In the genomic region with DNA sequence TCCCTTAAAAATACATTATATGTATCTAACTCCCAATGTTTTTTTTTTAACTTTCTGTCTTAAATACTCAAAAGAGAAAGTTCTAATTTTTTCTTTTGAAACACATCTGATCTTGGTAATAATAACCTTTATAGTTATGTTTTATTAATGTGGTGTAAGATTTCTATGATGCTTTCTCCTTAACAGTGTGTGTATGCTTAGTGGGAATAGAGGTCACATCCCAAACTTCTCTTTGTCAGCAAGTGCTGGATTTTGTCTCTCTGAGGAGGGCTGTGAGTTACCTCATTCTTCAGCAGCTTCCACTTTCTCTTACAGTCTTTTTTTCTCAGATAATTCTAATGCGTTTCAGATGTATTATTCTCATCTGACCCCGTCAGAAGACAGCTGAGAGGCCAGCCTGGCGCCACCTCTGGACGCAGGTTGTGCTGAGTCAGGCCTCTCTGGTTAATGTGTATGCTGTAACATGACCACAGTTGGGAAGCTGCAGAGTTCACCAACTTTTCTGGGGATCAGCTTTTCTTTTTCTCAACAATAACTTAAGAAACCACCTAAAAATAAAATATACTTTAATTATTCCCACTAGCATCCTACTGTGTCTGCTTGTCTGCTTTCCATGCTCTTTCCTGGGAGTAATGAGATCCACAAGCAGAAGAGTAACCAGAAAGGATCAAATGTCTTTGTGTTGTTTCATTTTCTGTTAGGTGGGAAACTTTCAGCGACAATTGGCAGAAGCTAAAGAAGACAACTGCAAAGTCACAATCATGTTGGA, we compare ENCODE assay signal across 8 cellular contexts.
DNase-seq lines count a peak whose midpoint lies in the region; ATAC-seq and TF ChIP-seq lines count a peak whose summit lies in the region.

No MANE protein-coding gene starts in this region.

- peak overlapping the region; percentile 46 for H3K4me2 ChIP-seq in osteoblast (ENCODE audit: insufficient read depth, low read length)

- no peaks in the 10 kb centered on the region for H3K9me3 Mint-ChIP-seq in chondrocyte (ENCODE audit: low read depth)
- no peaks in the 10 kb centered on the region for H3K9me3 Mint-ChIP-seq in naive thymus-derived CD8-positive, alpha-beta T cell

- no peaks in the 10 kb centered on the region for H3K36me3 ChIP-seq in osteoblast (ENCODE audit: insufficient read depth, low read length)

- no peaks in the 10 kb centered on the region for H3K27me3 Mint-ChIP-seq in chondrocyte (ENCODE audit: low read depth)
- peaks cover 0 to 8% (median 0%) of the 10 kb centered on the region in 5 donors for H3K27me3 Mint-ChIP-seq in naive thymus-derived CD8-positive, alpha-beta T cell

- peaks cover 2% of the 10 kb centered on the region for H3K4me1 ChIP-seq in osteoblast (ENCODE audit: insufficient read depth, low read length)

- peaks cover 12% of the 10 kb centered on the region for H3K4me1 Mint-ChIP-seq in chondrocyte (ENCODE audit: low read depth)
- H3K4me1 Mint-ChIP-seq in naive thymus-derived CD8-positive, alpha-beta T cell = no peaks in the 10 kb centered on the region

- H3K4me3 Mint-ChIP-seq in chondrocyte (ENCODE audit: unreplicated experiment) = peak overlapping the region; percentile 37
- H3K4me3 Mint-ChIP-seq in naive thymus-derived CD8-positive, alpha-beta T cell = no peak overlapping the region

- H3K27me3 ChIP-seq in osteoblast (ENCODE audit: insufficient read depth, low read length) = no peaks in the 10 kb centered on the region

- peak overlapping the region; percentile 16 for H2AFZ ChIP-seq in osteoblast (ENCODE audit: low read length)

- no peaks in the 10 kb centered on the region for H3K79me2 ChIP-seq in osteoblast (ENCODE audit: insufficient read depth, low read length)

- POLR2A ChIA-PET in naive thymus-derived CD8-positive, alpha-beta T cell (lab: Charles Lee) = no interaction called here

- H3K36me3 Mint-ChIP-seq in chondrocyte (ENCODE audit: low read depth) = peaks cover 2% of the 10 kb centered on the region
- H3K36me3 Mint-ChIP-seq in naive thymus-derived CD8-positive, alpha-beta T cell = peaks cover 0 to 3% (median 0%) of the 10 kb centered on the region in 3 donors

- peak overlapping the region; percentile 92 for H3K27ac Mint-ChIP-seq in chondrocyte (ENCODE audit: unreplicated experiment)
- no peak overlapping the region for H3K27ac Mint-ChIP-seq in naive thymus-derived CD8-positive, alpha-beta T cell

- peak; percentile 79 for ATAC-seq in GM18498 (IDR thresholded peaks at IDR 0.05; ENCODE audit: unreplicated experiment)
- peak; percentile 84 for ATAC-seq in HG03571 (IDR thresholded peaks at IDR 0.05; ENCODE audit: unreplicated experiment)
- ATAC-seq in HG02840 (IDR thresholded peaks at IDR 0.05; ENCODE audit: low FRiP score, unreplicated experiment) = no peak
- no peak for ATAC-seq in naive thymus-derived CD8-positive, alpha-beta T cell

- H3K9me3 ChIP-seq in osteoblast (ENCODE audit: low read depth, low read length) = no peaks in the 10 kb centered on the region

- H4K20me1 ChIP-seq in osteoblast (ENCODE audit: insufficient read depth, low read length) = no peaks in the 10 kb centered on the region

- no peak overlapping the region for H3K4me3 ChIP-seq in osteoblast (ENCODE audit: insufficient read depth, low read length)

- TF ChIP-seq CTCF in chondrocyte (IDR thresholded peaks at IDR 0.05) = peak; percentile 50
- peak; percentile 21 for TF ChIP-seq CTCF in osteoblast (IDR thresholded peaks at IDR 0.05; ENCODE audit: extremely low read depth, low read depth, low read length)

- DNase-seq in chondrocyte (ENCODE audit: low spot score) = no peak
- peak; percentile 52 for DNase-seq in osteoblast (ENCODE audit: insufficient read length, low spot score, missing footprints)
- DNase-seq in NCI-H187 treated with DMSO at 0.1 percent for 48 hours (lab: John Stamatoyannopoulos, UW) = no peak
- no peak for DNase-seq in naive thymus-derived CD8-positive, alpha-beta T cell
- DNase-seq in stimulated activated CD4-positive, alpha-beta T cell treated with anti-CD3 and anti-CD28 coated beads, Interleukin-1b, Interleukin-23, amount 100 ng/mL, for 48 hours = no peak

- peak overlapping the region; percentile 54 for H3K27ac ChIP-seq in osteoblast (ENCODE audit: low read depth, low read length)

Comparison
In these comparisons a context has a peak if more than half of its experiments do, and no peak if none do; other contexts are left out.
1. ATAC-seq: peak in GM18498 (single experiment) and HG03571 (single experiment); none in HG02840 (single experiment) and naive thymus-derived CD8-positive, alpha-beta T cell (0 of 2).